In the genomic region with DNA sequence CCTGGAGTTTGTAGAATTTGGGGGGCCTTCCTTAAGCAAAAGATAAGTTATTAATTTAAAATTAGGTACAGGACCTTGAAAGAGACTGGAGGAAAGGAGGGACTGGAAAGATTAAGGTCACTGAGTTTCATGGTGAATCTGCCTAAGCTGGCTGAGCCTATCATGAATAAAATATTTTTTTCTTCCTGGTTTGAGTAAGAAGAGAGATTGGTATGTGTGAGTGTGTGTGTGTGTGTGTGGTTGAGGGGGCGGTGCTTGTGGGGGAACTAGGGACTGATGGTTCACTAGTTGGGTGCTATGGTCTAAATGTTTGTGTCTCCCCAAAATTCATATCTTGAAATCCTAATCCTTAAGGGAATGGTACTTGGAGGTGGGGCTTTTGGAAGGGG, we compare ENCODE assay signal across 11 cellular contexts.
DNase-seq lines count a peak whose midpoint lies in the region; ATAC-seq, FAIRE-seq and TF ChIP-seq lines count a peak whose summit lies in the region.
"Had no signal": no experiment of that assay in that cellular context is flagged by ENCODE, and none has a peak within 500 bp of the region (broad histone marks: within the 10 kb centered on the region; RNA-seq: fewer than 3 reads in every experiment).

No MANE protein-coding gene starts in this region.

- TF ChIP-seq POLR2A in HCT116 (IDR thresholded peaks at IDR 0.05; ENCODE audit: borderline replicate concordance, extremely low read depth, insufficient read depth, insufficient read length) = no peak

- H3F3A ChIP-seq in MM.1S (ENCODE audit: insufficient read depth, low read length) = no peaks in the 10 kb centered on the region

- BruUV-seq in HCT116 (replicated peaks; lab: Mats Ljungman, UMichigan) = no TSS peak

- peak overlapping the region; percentile 89 for H2AFZ ChIP-seq in HCT116 (ENCODE audit: low read depth, low read length, poor library complexity, severe bottlenecking)
- no peak overlapping the region for H2AFZ ChIP-seq in MM.1S (ENCODE audit: low read length)

- RAD21 ChIA-PET in HCT116 (lab: Charles Lee; ENCODE audit: low non-redundant PET in 1 of 2, low total read pairs in 2 of 2, uncharacterized antibody in 2 of 2, unreplicated experiment in 2 of 2) = no interaction called here

- TF ChIP-seq CTCF in AG10803 (conservative IDR thresholded peaks at IDR 0.05; ENCODE audit: low read length) = no peak
- no peak for TF ChIP-seq CTCF in HCT116 (IDR thresholded peaks at IDR 0.05 in 2 of 3, conservative IDR thresholded peaks at IDR 0.05 in 1 of 3; ENCODE audit: borderline replicate concordance in 1 of 3, insufficient read depth in 1 of 3, low read depth in 2 of 3, low read length in 2 of 3)
- no peak for TF ChIP-seq CTCF in bronchial epithelial cell (IDR thresholded peaks at IDR 0.05; ENCODE audit: insufficient read depth, low read length, severe bottlenecking)
- TF ChIP-seq CTCF in MM.1S (IDR thresholded peaks at IDR 0.05; ENCODE audit: low read length) = no peak

- H3K4me1 ChIP-seq in HCT116 (ENCODE audit: control insufficient read depth in 1 of 2, insufficient read depth in 2 of 2, low read length in 2 of 2) (peaks cover 18 to 30% of the 10 kb centered on the region in 2 experiments), mesodermal cell (ENCODE audit: control insufficient read depth, insufficient read depth, low read length, poor library complexity, severe bottlenecking) (peaks cover 8% of the 10 kb centered on the region), MM.1S (ENCODE audit: low read length) (no peaks in the 10 kb centered on the region)

- H3K9ac ChIP-seq in HCT116 (ENCODE audit: low read length) (peak overlapping the region; percentile 54), MM.1S (ENCODE audit: low read length) (no peak overlapping the region)

- no peak for TF ChIP-seq RAD21 in HCT116 (IDR thresholded peaks at IDR 0.05; ENCODE audit: low read depth)

- H3K4me2 ChIP-seq in HCT116 (ENCODE audit: low read length) (peak overlapping the region; percentile 65), MM.1S (ENCODE audit: low read depth, low read length) (no peak overlapping the region)

- no peaks in the 10 kb centered on the region for H4K20me1 ChIP-seq in HCT116 (ENCODE audit: insufficient read depth)
- no peaks in the 10 kb centered on the region for H4K20me1 ChIP-seq in MM.1S (ENCODE audit: insufficient read depth, low read length)

- no peaks in the 10 kb centered on the region for H3K36me3 ChIP-seq in HCT116 (ENCODE audit: control insufficient read depth in 1 of 2, insufficient read depth in 2 of 2, low read length in 2 of 2)
- no peaks in the 10 kb centered on the region for H3K36me3 ChIP-seq in bronchial epithelial cell (ENCODE audit: control insufficient read depth, insufficient read depth, low read length)
- H3K36me3 ChIP-seq in mesodermal cell (ENCODE audit: control insufficient read depth, insufficient read depth, low read length) = no peaks in the 10 kb centered on the region
- H3K36me3 ChIP-seq in MM.1S (replicated peaks; ENCODE audit: insufficient read depth, low read length) = no peaks in the 10 kb centered on the region

- CTCF ChIA-PET in HCT116 (lab: Charles Lee) = no interaction called here

- POLR2A ChIA-PET in HCT116 (lab: Charles Lee) = interaction anchor here (1.4 to 2.0 kb wide), 2 partner anchors 14 to 26 kb away, joined by 3 to 5 read pairs; no protein-coding TSS in a partner anchor

- no peaks in the 10 kb centered on the region for H3K9me3 ChIP-seq in HCT116 (ENCODE audit: control insufficient read depth in 1 of 2, insufficient read depth in 1 of 2, low read depth in 1 of 2, low read length in 2 of 2)
- H3K9me3 ChIP-seq in mesodermal cell (ENCODE audit: control insufficient read depth, low read length) = peaks cover 6% of the 10 kb centered on the region
- no peaks in the 10 kb centered on the region for H3K9me3 ChIP-seq in MM.1S (replicated peaks; ENCODE audit: insufficient read depth, low read length)
- H3K9me3 ChIP-seq: mucosa of descending colon had no signal

- H3K27ac ChIP-seq in HCT116 (ENCODE audit: low read depth, low read length) (peak overlapping the region; percentile 63; the same call in 1 of the 2 replicates), mesodermal cell (ENCODE audit: low read depth, low read length, severe bottlenecking) (peak overlapping the region; percentile 79), MM.1S (ENCODE audit: low read length) (no peak overlapping the region)

- H3K9me2 ChIP-seq in HCT116 (ENCODE audit: insufficient read depth) = no peaks in the 10 kb centered on the region
- no peaks in the 10 kb centered on the region for H3K9me2 ChIP-seq in MM.1S (replicated peaks; ENCODE audit: insufficient read depth, low read length)

- FAIRE-seq in bronchial epithelial cell (lab: Jason Lieb, UNC) = no peak

- H3K4me3 ChIP-seq in AG10803 (ENCODE audit: low read length) = no peak overlapping the region
- peak overlapping the region in 1 of 2 experiments; percentile 27; a peak in 2 of 4 replicates for H3K4me3 ChIP-seq in HCT116 (replicated peaks in 1 of 2; ENCODE audit: low read depth in 1 of 2, low read length in 2 of 2)
- H3K4me3 ChIP-seq in bronchial epithelial cell (ENCODE audit: low read depth, low read length) = no peak overlapping the region
- H3K4me3 ChIP-seq in mesodermal cell (ENCODE audit: extremely low read depth, insufficient read depth, low read length, poor library complexity, severe bottlenecking) = no peak overlapping the region
- H3K4me3 ChIP-seq in MM.1S (ENCODE audit: low read length) = no peak overlapping the region
- H3K4me3 ChIP-seq: mucosa of descending colon had no signal

- WGBS in mesodermal cell (ENCODE audit: insufficient coverage in 2 of 2), 2 experiments = 100% methylated on average over 1 of the region's 1 CpG; no CpG with 5 or more reads in 1 of the 2 experiments

- no peaks in the 10 kb centered on the region for H3K27me3 ChIP-seq in HCT116 (ENCODE audit: insufficient read depth, low read length)
- no peaks in the 10 kb centered on the region for H3K27me3 ChIP-seq in bronchial epithelial cell (ENCODE audit: control insufficient read depth, insufficient read depth, low read length)
- H3K27me3 ChIP-seq in MM.1S (replicated peaks; ENCODE audit: insufficient read depth, low read length) = no peaks in the 10 kb centered on the region

- H3K79me2 ChIP-seq in HCT116 (ENCODE audit: insufficient read depth, low read length) (no peaks in the 10 kb centered on the region), MM.1S (ENCODE audit: low read length) (no peaks in the 10 kb centered on the region)

- DNase-seq in AG10803 (ENCODE audit: low read depth) (peak; percentile 77), HCT116 (ENCODE audit: low read depth, low spot score) (peak; percentile 16), bronchial epithelial cell (ENCODE audit: low read depth) (peak; percentile 63), MM.1S (no peak), NCI-H187 treated with DMSO at 0.1 percent for 48 hours (lab: John Stamatoyannopoulos, UW) (no peak)
- DNase-seq: effector CD4-positive, alpha-beta T cell; mucosa of descending colon; NCI-H146 had no signal

- ATAC-seq in HCT116 = peak; percentile 39
- ATAC-seq in HG03442 (IDR thresholded peaks at IDR 0.05; ENCODE audit: unreplicated experiment) = no peak
- ATAC-seq in GM19035 (IDR thresholded peaks at IDR 0.05; ENCODE audit: unreplicated experiment) = no peak
- ATAC-seq: mucosa of descending colon had no signal

- intact Hi-C loops in HCT116 (cut with micrococcal nuclease) = no loop called here

TF ChIP-seq in HCT116, 20 proteins besides CTCF, POLR2A, EP300 and RAD21:
- TF ChIP-seq EGR1 (IDR thresholded peaks at IDR 0.05; ENCODE audit: low read depth) (peak; percentile 56; the same call in 1 of the 2 replicates), SP1 (IDR thresholded peaks at IDR 0.05; ENCODE audit: low read depth) (no peak), SIN3A (IDR thresholded peaks at IDR 0.05; ENCODE audit: low read depth) (no peak)
- TF ChIP-seq, protein P1, sequence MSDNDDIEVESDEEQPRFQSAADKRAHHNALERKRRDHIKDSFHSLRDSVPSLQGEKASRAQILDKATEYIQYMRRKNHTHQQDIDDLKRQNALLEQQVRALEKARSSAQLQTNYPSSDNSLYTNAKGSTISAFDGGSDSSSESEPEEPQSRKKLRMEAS (IDR thresholded peaks at IDR 0.05) = no peak

Comparison
In these comparisons a context has a peak if more than half of its experiments do, and no peak if none do; other contexts are left out.
1. DNase-seq: peak in AG10803 (single experiment), HCT116 (single experiment) and bronchial epithelial cell (single experiment); none in MM.1S (single experiment) and NCI-H187 treated with DMSO at 0.1 percent for 48 hours (single experiment).